Comparison of ENCODE assay signal across 27 cellular contexts in the genomic region with DNA sequence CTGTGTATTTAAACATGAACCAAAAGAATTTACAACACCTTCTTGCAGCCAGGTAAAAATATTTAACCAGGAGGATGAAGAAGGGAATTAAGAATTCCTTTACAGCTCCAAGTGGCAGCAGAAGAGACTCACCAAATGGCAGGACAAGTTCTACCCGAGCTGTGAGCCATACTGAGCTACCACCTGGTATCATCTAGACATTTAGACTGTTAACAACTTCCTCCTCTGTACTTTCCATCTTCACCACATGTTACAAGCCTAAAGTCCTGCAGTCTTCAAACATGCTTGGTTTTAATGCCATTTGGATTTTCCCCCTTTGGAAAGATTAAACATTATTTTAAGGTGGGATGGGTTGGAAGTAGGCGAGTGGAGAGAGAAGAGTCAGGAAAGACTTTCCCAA.
"Had no signal": no experiment of that assay in that cellular context is flagged by ENCODE, and none has a peak within 500 bp of the region (broad histone marks: within the 10 kb centered on the region; RNA-seq: fewer than 3 reads in every experiment).

No MANE protein-coding gene starts in this region.

- H3K27ac ChIP-seq: brain microvascular endothelial cell, coronary artery, gastroesophageal sphincter, hepatocyte, stomach, tibial artery, upper lobe of right lung, VCaP had no signal

- H3K36me3 ChIP-seq: brain microvascular endothelial cell, gastroesophageal sphincter, stomach, tibial artery, upper lobe of right lung had no signal

- H3K9me3 Mint-ChIP-seq: activated CD4-positive, alpha-beta memory T cell treated with anti-CD3 and anti-CD28 coated beads for 36 hours; activated naive CD4-positive, alpha-beta T cell treated with anti-CD3 and anti-CD28 coated beads, Interleukin-2, amount 10 ng/mL, durations not matched to agents 7 days and 5 days; activated T-helper 1 cell treated with anti-CD3 and anti-CD28 coated beads, Interleukin-12 subunit alpha, Interleukin-12 subunit beta, Interleukin-2, Interleukin-4 antibody, amounts not matched to agents 30 ng/mL and 10 ng/mL and 1 ng/mL, durations not matched to agents 14 hours and 24 hours and 36 hours had no signal

- H3K27me3 ChIP-seq: brain microvascular endothelial cell, dorsolateral prefrontal cortex, gastroesophageal sphincter, hepatocyte, stomach, tibial artery had no signal

- H3K4me1 Mint-ChIP-seq: activated naive CD4-positive, alpha-beta T cell treated with anti-CD3 and anti-CD28 coated beads, Interleukin-2, amount 10 ng/mL, durations not matched to agents 7 days and 5 days had no signal

- H3K4me3 ChIP-seq: coronary artery, dorsolateral prefrontal cortex, gastroesophageal sphincter, hepatocyte, stomach, tibial artery, upper lobe of right lung had no signal

- DNase-seq: activated CD4-positive, alpha-beta memory T cell treated with anti-CD3 and anti-CD28 coated beads for 36 hours; activated CD4-positive, alpha-beta T cell treated with anti-CD3 and anti-CD28 coated beads for 48 hours; activated CD8-positive, alpha-beta memory T cell treated with anti-CD3 and anti-CD28 coated beads, Interleukin-2, amount 50 U/mL, for 4 hours; activated gamma-delta T cell; activated naive CD4-positive, alpha-beta T cell treated with anti-CD3 and anti-CD28 coated beads, Interleukin-2, amount 10 ng/mL, durations not matched to agents 7 days and 5 days; activated T-cell treated with anti-CD3 and anti-CD28 coated beads, Interleukin-2, amount 50 U/mL, for 1 hour; amniotic stem cell; brain microvascular endothelial cell; dorsolateral prefrontal cortex; effector memory CD4-positive, alpha-beta T cell; left cardiac atrium; left ventricle myocardium superior; posterior cingulate gyrus; right cardiac atrium; stimulated activated CD4-positive, alpha-beta T cell treated with anti-CD3 and anti-CD28 coated beads, Interleukin-15, amount 100 ng/mL, for 24 hours; stimulated activated CD4-positive, alpha-beta T cell treated with anti-CD3 and anti-CD28 coated beads, Interleukin-2, amount 100 ng/mL, for 24 hours; stimulated activated naive B cell treated with anti-CD40 and anti-IgM and Interleukin-4, amounts not matched to agents 10 μg/mL and 1 μg/mL and 100 μg/mL, for 72 hours; stomach; tibial artery; upper lobe of right lung had no signal

- H3K36me3 Mint-ChIP-seq: activated CD4-positive, alpha-beta memory T cell treated with anti-CD3 and anti-CD28 coated beads for 36 hours; activated naive CD4-positive, alpha-beta T cell treated with anti-CD3 and anti-CD28 coated beads, Interleukin-2, amount 10 ng/mL, durations not matched to agents 7 days and 5 days; stimulated activated naive B cell treated with anti-CD40 and anti-IgM and Interleukin-4, amounts not matched to agents 10 μg/mL and 1 μg/mL and 100 μg/mL, for 72 hours had no signal

- H3K27ac Mint-ChIP-seq: activated CD4-positive, alpha-beta memory T cell treated with anti-CD3 and anti-CD28 coated beads for 36 hours; activated naive CD4-positive, alpha-beta T cell treated with anti-CD3 and anti-CD28 coated beads, Interleukin-2, amount 10 ng/mL, durations not matched to agents 7 days and 5 days; activated T-helper 1 cell treated with anti-CD3 and anti-CD28 coated beads, Interleukin-12 subunit alpha, Interleukin-12 subunit beta, Interleukin-2, Interleukin-4 antibody, amounts not matched to agents 30 ng/mL and 10 ng/mL and 1 ng/mL, durations not matched to agents 14 hours and 24 hours and 36 hours; nephron; stimulated activated naive B cell treated with anti-CD40 and anti-IgM and Interleukin-4, amounts not matched to agents 10 μg/mL and 1 μg/mL and 100 μg/mL, for 72 hours had no signal

- H3K9me3 ChIP-seq: gastroesophageal sphincter, stomach, tibial artery, upper lobe of right lung had no signal

- H3K79me2 ChIP-seq: hepatocyte had no signal

- H3K4me3 Mint-ChIP-seq: activated CD4-positive, alpha-beta memory T cell treated with anti-CD3 and anti-CD28 coated beads for 36 hours; activated naive CD4-positive, alpha-beta T cell treated with anti-CD3 and anti-CD28 coated beads, Interleukin-2, amount 10 ng/mL, durations not matched to agents 7 days and 5 days; activated T-helper 1 cell treated with anti-CD3 and anti-CD28 coated beads, Interleukin-12 subunit alpha, Interleukin-12 subunit beta, Interleukin-2, Interleukin-4 antibody, amounts not matched to agents 30 ng/mL and 10 ng/mL and 1 ng/mL, durations not matched to agents 14 hours and 24 hours and 36 hours; nephron; stimulated activated naive B cell treated with anti-CD40 and anti-IgM and Interleukin-4, amounts not matched to agents 10 μg/mL and 1 μg/mL and 100 μg/mL, for 72 hours had no signal

- H3K4me2 ChIP-seq: hepatocyte had no signal

- ATAC-seq: activated CD4-positive, CD25-positive, alpha-beta regulatory T cell treated with anti-CD3 and anti-CD28 coated beads, Interleukin-2, amount 50 U/mL, for 24 hours; gastroesophageal sphincter; left cardiac atrium; left ventricle myocardium superior; right cardiac atrium; upper lobe of right lung had no signal

- H3K27me3 Mint-ChIP-seq: activated naive CD4-positive, alpha-beta T cell treated with anti-CD3 and anti-CD28 coated beads, Interleukin-2, amount 10 ng/mL, durations not matched to agents 7 days and 5 days had no signal

- H2AFZ ChIP-seq: hepatocyte had no signal

- H3K4me1 ChIP-seq: gastroesophageal sphincter, stomach, tibial artery, upper lobe of right lung had no signal
